23 cellular contexts compared by ENCODE assay signal in genomic region chr13:59424661-59425060, GRCh38.
DNase-seq lines count a peak whose midpoint lies in the region; ATAC-seq and TF ChIP-seq lines count a peak whose summit lies in the region.
"Had no signal": no experiment of that assay in that cellular context is flagged by ENCODE, and none has a peak within 500 bp of the region (broad histone marks: within the 10 kb centered on the region; RNA-seq: fewer than 3 reads in every experiment).

No MANE protein-coding gene starts in this region.

- TF ChIP-seq CTCF in choroid plexus epithelial cell (conservative IDR thresholded peaks at IDR 0.05; ENCODE audit: low read depth, low read length) (no peak), osteoblast (IDR thresholded peaks at IDR 0.05; ENCODE audit: extremely low read depth, low read depth, low read length) (no peak), WERI-Rb-1 (IDR thresholded peaks at IDR 0.05; ENCODE audit: low read depth, low read length) (no peak)

- peak overlapping the region; percentile 54 for H3K27ac ChIP-seq in osteoblast (ENCODE audit: low read depth, low read length)
- H3K27ac ChIP-seq in WERI-Rb-1 = no peak overlapping the region
- H3K27ac ChIP-seq: esophagus muscularis mucosa, right lobe of liver had no signal

- H2AFZ ChIP-seq in osteoblast (ENCODE audit: low read length) = no peak overlapping the region

- H3K4me2 ChIP-seq in osteoblast (ENCODE audit: insufficient read depth, low read length) = no peak overlapping the region

- no peaks in the 10 kb centered on the region for H3K27me3 ChIP-seq in osteoblast (ENCODE audit: insufficient read depth, low read length)
- no peaks in the 10 kb centered on the region for H3K27me3 ChIP-seq in WERI-Rb-1 (ENCODE audit: insufficient read depth, low read depth, severe bottlenecking)
- H3K27me3 ChIP-seq: esophagus muscularis mucosa, right lobe of liver had no signal

- no peaks in the 10 kb centered on the region for H3K36me3 ChIP-seq in osteoblast (ENCODE audit: insufficient read depth, low read length)
- H3K36me3 ChIP-seq in WERI-Rb-1 = no peaks in the 10 kb centered on the region
- H3K36me3 ChIP-seq: esophagus muscularis mucosa, right lobe of liver had no signal

- no peaks in the 10 kb centered on the region for H3K79me2 ChIP-seq in osteoblast (ENCODE audit: insufficient read depth, low read length)

- DNase-seq in ELR (ENCODE audit: low read depth) = peak; percentile 28
- DNase-seq in choroid plexus epithelial cell (ENCODE audit: low read depth) = peak; percentile 71
- DNase-seq in osteoblast (ENCODE audit: insufficient read length, low spot score, missing footprints) = no peak
- no peak for DNase-seq in stimulated activated CD4-positive, alpha-beta T cell treated with anti-CD3 and anti-CD28 coated beads, Interleukin-1b, Interleukin-23, amount 100 ng/mL, for 48 hours
- DNase-seq in WERI-Rb-1 = no peak
- DNase-seq in HK-2 (ENCODE audit: unreplicated experiment) = no peak
- DNase-seq in activated effector memory CD4-positive, alpha-beta T cell treated with Interleukin-2 at 50 U/mL for 16 hours = no peak
- DNase-seq: activated CD8-positive, alpha-beta T cell treated with anti-CD3 and anti-CD28 coated beads for 36 hours; activated T-cell treated with anti-CD3 and anti-CD28 coated beads for 4 hours; aorta; GF-D8; H9; head of caudate nucleus; MM.1S; NCI-H524 treated with DMSO at 0.1 percent for 48 hours; posterior cingulate gyrus; right lobe of liver; substantia nigra had no signal

- ATAC-seq in SK-N-SH treated with all-trans-retinoic acid at 6 μM for 48 hours = 0 out of 3 replicates have a peak, but pooled peaks have one; percentile 19
- ATAC-seq: activated CD4-positive, CD25-positive, alpha-beta regulatory T cell treated with anti-CD3 and anti-CD28 coated beads, Interleukin-2, amount 50 U/mL, for 24 hours; activated CD8-positive, alpha-beta T cell treated with anti-CD3 and anti-CD28 coated beads for 36 hours; left lobe of liver; natural killer cell treated with Interleukin-12 subunit alpha and Interleukin-12 subunit beta and Interleukin-15 and Interleukin-18, amount 100 ng/mL, for 72 hours; right lobe of liver had no signal

- no peaks in the 10 kb centered on the region for H4K20me1 ChIP-seq in osteoblast (ENCODE audit: insufficient read depth, low read length)

- H3K4me1 ChIP-seq in osteoblast (ENCODE audit: insufficient read depth, low read length) = peaks cover 4% of the 10 kb centered on the region
- H3K4me1 ChIP-seq: right lobe of liver had no signal

- H3K9me3 ChIP-seq in osteoblast (ENCODE audit: low read depth, low read length) (no peaks in the 10 kb centered on the region), WERI-Rb-1 (ENCODE audit: severe bottlenecking) (no peaks in the 10 kb centered on the region)
- H3K9me3 ChIP-seq: esophagus muscularis mucosa, right lobe of liver had no signal

- H3K4me3 ChIP-seq in choroid plexus epithelial cell (ENCODE audit: low read depth, low read length) = no peak overlapping the region
- no peak overlapping the region for H3K4me3 ChIP-seq in osteoblast (ENCODE audit: insufficient read depth, low read length)
- no peak overlapping the region for H3K4me3 ChIP-seq in WERI-Rb-1 (ENCODE audit: low read depth, low read length)
- H3K4me3 ChIP-seq: esophagus muscularis mucosa, right lobe of liver had no signal

TF ChIP-seq in SK-N-SH treated with all-trans-retinoic acid at 6 μM for 48 hours, 23 proteins besides CTCF, POLR2A, EP300 and RAD21:
- TF ChIP-seq BACH2 (CRISPR knock-in tag; IDR thresholded peaks at IDR 0.05; ENCODE audit: borderline replicate concordance) (no peak), RARB (CRISPR knock-in tag; IDR thresholded peaks at IDR 0.05) (no peak), PPARA (CRISPR knock-in tag; IDR thresholded peaks at IDR 0.05; ENCODE audit: borderline replicate concordance) (no peak), POU6F1 (CRISPR knock-in tag; IDR thresholded peaks at IDR 0.05; ENCODE audit: borderline replicate concordance, low read depth) (no peak), ZNF70 (CRISPR knock-in tag; IDR thresholded peaks at IDR 0.05) (no peak), ZFP30 (CRISPR knock-in tag; IDR thresholded peaks at IDR 0.05) (no peak), ZFP3 (CRISPR knock-in tag; IDR thresholded peaks at IDR 0.05) (no peak), SNAI2 (CRISPR knock-in tag; IDR thresholded peaks at IDR 0.05) (no peak)
- TF ChIP-seq, protein P1, sequence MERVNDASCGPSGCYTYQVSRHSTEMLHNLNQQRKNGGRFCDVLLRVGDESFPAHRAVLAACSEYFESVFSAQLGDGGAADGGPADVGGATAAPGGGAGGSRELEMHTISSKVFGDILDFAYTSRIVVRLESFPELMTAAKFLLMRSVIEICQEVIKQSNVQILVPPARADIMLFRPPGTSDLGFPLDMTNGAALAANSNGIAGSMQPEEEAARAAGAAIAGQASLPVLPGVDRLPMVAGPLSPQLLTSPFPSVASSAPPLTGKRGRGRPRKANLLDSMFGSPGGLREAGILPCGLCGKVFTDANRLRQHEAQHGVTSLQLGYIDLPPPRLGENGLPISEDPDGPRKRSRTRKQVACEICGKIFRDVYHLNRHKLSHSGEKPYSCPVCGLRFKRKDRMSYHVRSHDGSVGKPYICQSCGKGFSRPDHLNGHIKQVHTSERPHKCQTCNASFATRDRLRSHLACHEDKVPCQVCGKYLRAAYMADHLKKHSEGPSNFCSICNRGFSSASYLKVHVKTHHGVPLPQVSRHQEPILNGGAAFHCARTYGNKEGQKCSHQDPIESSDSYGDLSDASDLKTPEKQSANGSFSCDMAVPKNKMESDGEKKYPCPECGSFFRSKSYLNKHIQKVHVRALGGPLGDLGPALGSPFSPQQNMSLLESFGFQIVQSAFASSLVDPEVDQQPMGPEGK (CRISPR knock-in tag; IDR thresholded peaks at IDR 0.05; ENCODE audit: borderline replicate concordance) = no peak

Comparison
In these comparisons a context has a peak if more than half of its experiments do, and no peak if none do; other contexts are left out.
1. DNase-seq: peak in ELR (single experiment) and choroid plexus epithelial cell (single experiment); none in osteoblast (single experiment), stimulated activated CD4-positive, alpha-beta T cell treated with anti-CD3 and anti-CD28 coated beads, Interleukin-1b, Interleukin-23, amount 100 ng/mL, for 48 hours (single experiment), WERI-Rb-1 (single experiment), HK-2 (single experiment) and activated effector memory CD4-positive, alpha-beta T cell treated with Interleukin-2 at 50 U/mL for 16 hours (single experiment).